23 cellular contexts compared by ENCODE assay signal in genomic region chr2:13537771-13538349, GRCh38.
DNase-seq lines count a peak whose midpoint lies in the region; ATAC-seq, FAIRE-seq and TF ChIP-seq lines count a peak whose summit lies in the region.
"Had no signal": no experiment of that assay in that cellular context is flagged by ENCODE, and none has a peak within 500 bp of the region (broad histone marks: within the 10 kb centered on the region; RNA-seq: fewer than 3 reads in every experiment).

No MANE protein-coding gene starts in this region.

- H3K36me3 ChIP-seq in keratinocyte (ENCODE audit: control insufficient read depth in 2 of 2, extremely low read depth in 1 of 2, insufficient read depth in 2 of 2, low read length in 2 of 2) (no peaks in the 10 kb centered on the region), left ventricle myocardium inferior (no peaks in the 10 kb centered on the region), testis (ENCODE audit: low read depth, missing control alignments) (no peaks in the 10 kb centered on the region)
- H3K36me3 ChIP-seq: BLaER1 treated with 17β-estradiol and CSF1 and Interleukin-3, amounts not matched to agents 10 nM and 100 nM had no signal

- 90 to 95% methylated on average over 9 of the region's 9 CpGs for whole genome bisulfite sequencing in testis, 2 donors

- H4K20me1 ChIP-seq in keratinocyte (ENCODE audit: control insufficient read depth, extremely low read depth, insufficient read depth, low read length), result no peaks in the 10 kb centered on the region
- H4K20me1 ChIP-seq: BLaER1 treated with 17β-estradiol and CSF1 and Interleukin-3, amounts not matched to agents 10 nM and 100 nM had no signal

- TF ChIP-seq POLR2A in testis (IDR thresholded peaks at IDR 0.05), result no peak

- no peaks in the 10 kb centered on the region for H3K79me2 ChIP-seq in keratinocyte (ENCODE audit: control insufficient read depth, insufficient read depth, low read length)

- FAIRE-seq in keratinocyte (lab: Jason Lieb, UNC), result peak; percentile 43
- FAIRE-seq: G401.6 had no signal

- in situ Hi-C loops in SK-MEL-5 (cut with HindIII; ENCODE audit: low pct_unique_long_range_greater_than_20kb, low sequenced_read_pairs), result no loop called here

- H3K4me3 ChIP-seq in GM12865 (ENCODE audit: low read depth, low read length), result peak overlapping the region; percentile 44
- no peak overlapping the region for H3K4me3 ChIP-seq in keratinocyte (ENCODE audit: control insufficient read depth in 2 of 3, extremely low read depth in 1 of 3, insufficient read depth in 2 of 3, low read depth in 1 of 3, low read length in 3 of 3)
- H3K4me3 ChIP-seq in left ventricle myocardium inferior, result no peak overlapping the region
- no peak overlapping the region for H3K4me3 ChIP-seq in testis
- H3K4me3 ChIP-seq: BLaER1 treated with 17β-estradiol and CSF1 and Interleukin-3, amounts not matched to agents 10 nM and 100 nM had no signal

- ATAC-seq in GM21423 (IDR thresholded peaks at IDR 0.05; ENCODE audit: unreplicated experiment), result no peak
- ATAC-seq: Panc1 had no signal

- dilution Hi-C loops in keratinocyte (cut with MboI; ENCODE audit: extremely low pct_ligation_motif_present, low sequenced_read_pairs), result no loop called here

- TF ChIP-seq CTCF in GM12865 (IDR thresholded peaks at IDR 0.05; ENCODE audit: insufficient read depth, low read depth, low read length, missing control alignments) (no peak), keratinocyte (optimal IDR thresholded peaks at IDR 0.05 in 1 of 3, IDR thresholded peaks at IDR 0.05 in 1 of 3, conservative IDR thresholded peaks at IDR 0.05 in 1 of 3; ENCODE audit: extremely low read depth in 1 of 3, insufficient read depth in 2 of 3, low read length in 3 of 3) (no peak), left ventricle myocardium inferior (IDR thresholded peaks at IDR 0.05; ENCODE audit: borderline replicate concordance) (no peak), testis (IDR thresholded peaks at IDR 0.05) (no peak)

- peak overlapping the region; percentile 40 for H2AFZ ChIP-seq in keratinocyte (ENCODE audit: control insufficient read depth, low read length)

- H3K27me3 ChIP-seq in keratinocyte (ENCODE audit: control insufficient read depth, extremely low read depth, insufficient read depth, low read length) (no peaks in the 10 kb centered on the region), left ventricle myocardium inferior (ENCODE audit: low read depth) (no peaks in the 10 kb centered on the region), testis (no peaks in the 10 kb centered on the region)
- H3K27me3 ChIP-seq: BLaER1 treated with 17β-estradiol and CSF1 and Interleukin-3, amounts not matched to agents 10 nM and 100 nM had no signal

- H3K9me3 ChIP-seq in keratinocyte (ENCODE audit: control insufficient read depth, low read depth, low read length) (no peaks in the 10 kb centered on the region), left ventricle myocardium inferior (replicated peaks) (no peaks in the 10 kb centered on the region), testis (no peaks in the 10 kb centered on the region)
- H3K9me3 ChIP-seq: BLaER1 treated with 17β-estradiol and CSF1 and Interleukin-3, amounts not matched to agents 10 nM and 100 nM had no signal

- H3K4me2 ChIP-seq in keratinocyte (ENCODE audit: control insufficient read depth, extremely low read depth, insufficient read depth, low read depth, low read length), result peak overlapping the region; percentile 0
- H3K4me2 ChIP-seq: BLaER1 treated with 17β-estradiol and CSF1 and Interleukin-3, amounts not matched to agents 10 nM and 100 nM had no signal

- intact Hi-C loops in left ventricle myocardium inferior (cut with micrococcal nuclease) (no loop called here), testis (cut with DNase I; ENCODE audit: low total_unique reads) (no loop called here)

- no peaks in the 10 kb centered on the region for H3K9me1 ChIP-seq in keratinocyte (ENCODE audit: control insufficient read depth, extremely low read depth, insufficient read depth, low read length)

- DNase-seq in GM12865 (ENCODE audit: low read depth), result peak; percentile 28
- DNase-seq in SK-MEL-5 (ENCODE audit: low read depth, low spot score), result peak; percentile 44
- no peak for DNase-seq in keratinocyte (ENCODE audit: low read depth, low spot score)
- no peak for DNase-seq in left ventricle myocardium inferior
- DNase-seq in NCI-H2196 (lab: John Stamatoyannopoulos, UW; ENCODE audit: unreplicated experiment), result no peak
- no peak for DNase-seq in testis
- DNase-seq: ACHN; CD4-positive, alpha-beta memory T cell; DMS153; H9; HFFc6; KG1; NCI-H1092 treated with DMSO at 0.1 percent for 48 hours; NCI-H1436 treated with DMSO at 0.1 percent for 48 hours; NCI-H1930; NCI-H226; NCI-H510A treated with DMSO at 0.1 percent for 48 hours; NCI-H774; NK-92 treated with Interleukin-12 subunit alpha and Interleukin-12 subunit beta, amount 100 ng/mL, for 24 hours had no signal

- H3K4me1 ChIP-seq in keratinocyte (ENCODE audit: control insufficient read depth, extremely low read depth, insufficient read depth, low read length), result peaks cover 3% of the 10 kb centered on the region
- no peaks in the 10 kb centered on the region for H3K4me1 ChIP-seq in left ventricle myocardium inferior
- no peaks in the 10 kb centered on the region for H3K4me1 ChIP-seq in testis
- H3K4me1 ChIP-seq: BLaER1 treated with 17β-estradiol and CSF1 and Interleukin-3, amounts not matched to agents 10 nM and 100 nM had no signal

- H3K27ac ChIP-seq in keratinocyte (ENCODE audit: control insufficient read depth, insufficient read depth, low read length), result no peak overlapping the region
- no peak overlapping the region for H3K27ac ChIP-seq in left ventricle myocardium inferior (replicated peaks)
- no peak overlapping the region for H3K27ac ChIP-seq in testis
- H3K27ac ChIP-seq: BLaER1 treated with 17β-estradiol and CSF1 and Interleukin-3, amounts not matched to agents 10 nM and 100 nM had no signal

- no peak overlapping the region for H3K9ac ChIP-seq in keratinocyte (ENCODE audit: control insufficient read depth, extremely low read depth, insufficient read depth, low read length)
- H3K9ac ChIP-seq: BLaER1 treated with 17β-estradiol and CSF1 and Interleukin-3, amounts not matched to agents 10 nM and 100 nM had no signal

Comparison
In these comparisons a context has a peak if more than half of its experiments do, and no peak if none do; other contexts are left out.
1. DNase-seq: peak in GM12865 (single experiment) and SK-MEL-5 (single experiment); none in keratinocyte (single experiment), left ventricle myocardium inferior (single experiment), NCI-H2196 (single experiment) and testis (single experiment).